Comparison of ENCODE assay signal across 20 cellular contexts in genomic region chr14:85221832-85222231, GRCh38.
DNase-seq lines count a peak whose midpoint lies in the region; ATAC-seq and TF ChIP-seq lines count a peak whose summit lies in the region.
"Had no signal": no experiment of that assay in that cellular context is flagged by ENCODE, and none has a peak within 500 bp of the region (broad histone marks: within the 10 kb centered on the region; RNA-seq: fewer than 3 reads in every experiment).

No MANE protein-coding gene starts in this region.

- H3K27ac ChIP-seq in HUES64 (ENCODE audit: low read depth, low read length) (peak overlapping the region; percentile 24; the same call in 1 of the 2 replicates), endodermal cell (ENCODE audit: low read depth, low read length) (no peak overlapping the region)

- TF ChIP-seq CTCF in endodermal cell (conservative IDR thresholded peaks at IDR 0.05): no peak

- no peaks in the 10 kb centered on the region for H3K27me3 ChIP-seq in HUES64 (ENCODE audit: insufficient read depth, low read length)
- H3K27me3 ChIP-seq in endodermal cell (ENCODE audit: control insufficient read depth, insufficient read depth, low read length, poor library complexity, severe bottlenecking): no peaks in the 10 kb centered on the region

- H3K9ac ChIP-seq in HUES64 (ENCODE audit: low read depth, low read length) (no peak overlapping the region), endodermal cell (ENCODE audit: extremely low read depth, low read length, poor library complexity, severe bottlenecking) (no peak overlapping the region)

- WGBS in HUES64: 88% methylated on average over 3 of the region's 3 CpGs
- 79 to 100% methylated on average over 1 to 3 of the region's 3 CpGs for WGBS in endodermal cell (ENCODE audit: insufficient coverage in 1 of 2, insufficient read length in 1 of 2), 2 experiments

- peaks cover 5% of the 10 kb centered on the region for H3K9me3 Mint-ChIP-seq in endodermal cell

- H3K36me3 Mint-ChIP-seq in endodermal cell (ENCODE audit: low read depth): no peaks in the 10 kb centered on the region
- H3K36me3 Mint-ChIP-seq: T-cell had no signal

- no peak overlapping the region for H3K27ac Mint-ChIP-seq in endodermal cell
- H3K27ac Mint-ChIP-seq: T-cell had no signal

- DNase-seq in NCI-H345 (lab: John Stamatoyannopoulos, UW) (peak; percentile 56), NCI-H345 treated with DMSO at 0.1 percent for 48 hours (lab: John Stamatoyannopoulos, UW; ENCODE audit: unreplicated experiment) (no peak), DMS153 treated with DMSO at 0.1 percent for 48 hours (lab: John Stamatoyannopoulos, UW; ENCODE audit: unreplicated experiment) (peak; percentile 3), endodermal cell (peak; percentile 43), NCI-H1694 (lab: John Stamatoyannopoulos, UW) (no peak)
- DNase-seq: DMS79, EL, GDM1, GOT3, NCI-H187, NCI-H2107, NCI-H510A, NCI-H774, SIG-M5, T-cell had no signal

- no peak for ATAC-seq in GM18907 (IDR thresholded peaks at IDR 0.05; ENCODE audit: unreplicated experiment)
- ATAC-seq: GM12878, K562, T-cell had no signal

- no peaks in the 10 kb centered on the region for H3K27me3 Mint-ChIP-seq in endodermal cell (ENCODE audit: insufficient read depth)
- H3K27me3 Mint-ChIP-seq: T-cell had no signal

- H3K4me3 ChIP-seq in HUES64 (ENCODE audit: low read length) (no peak overlapping the region), endodermal cell (ENCODE audit: low read length) (no peak overlapping the region)
- H3K4me3 ChIP-seq: GM12878, HAP-1, K562 had no signal

- peaks cover 31% of the 10 kb centered on the region for H3K4me1 Mint-ChIP-seq in endodermal cell
- H3K4me1 Mint-ChIP-seq: T-cell had no signal

- H3K9me3 ChIP-seq in HUES64 (ENCODE audit: insufficient read depth, low read depth, low read length) (peaks cover 7% of the 10 kb centered on the region; the same call in 1 of the 2 replicates), endodermal cell (ENCODE audit: control insufficient read depth, low read length) (peaks cover 14% of the 10 kb centered on the region)
- H3K9me3 ChIP-seq: HAP-1 had no signal

- H3K4me1 ChIP-seq in HUES64 (ENCODE audit: insufficient read depth, low read length) (peaks cover 51% of the 10 kb centered on the region), endodermal cell (ENCODE audit: control insufficient read depth, insufficient read depth, low read length) (no peaks in the 10 kb centered on the region)

- H3K4me3 Mint-ChIP-seq in endodermal cell: no peak overlapping the region
- H3K4me3 Mint-ChIP-seq: T-cell had no signal

- H3K36me3 ChIP-seq in HUES64 (ENCODE audit: insufficient read depth, low read length): no peaks in the 10 kb centered on the region
- H3K36me3 ChIP-seq in endodermal cell (ENCODE audit: control insufficient read depth, insufficient read depth, low read length): no peaks in the 10 kb centered on the region
- H3K36me3 ChIP-seq: HAP-1 had no signal

Comparison
In these comparisons a context has a peak if more than half of its experiments do, and no peak if none do; other contexts are left out.
1. DNase-seq: peak in NCI-H345 (single experiment), DMS153 treated with DMSO at 0.1 percent for 48 hours (single experiment) and endodermal cell (single experiment); none in NCI-H345 treated with DMSO at 0.1 percent for 48 hours (single experiment) and NCI-H1694 (single experiment).